Comparison of ENCODE assay signal across 29 cellular contexts in the genomic region with DNA sequence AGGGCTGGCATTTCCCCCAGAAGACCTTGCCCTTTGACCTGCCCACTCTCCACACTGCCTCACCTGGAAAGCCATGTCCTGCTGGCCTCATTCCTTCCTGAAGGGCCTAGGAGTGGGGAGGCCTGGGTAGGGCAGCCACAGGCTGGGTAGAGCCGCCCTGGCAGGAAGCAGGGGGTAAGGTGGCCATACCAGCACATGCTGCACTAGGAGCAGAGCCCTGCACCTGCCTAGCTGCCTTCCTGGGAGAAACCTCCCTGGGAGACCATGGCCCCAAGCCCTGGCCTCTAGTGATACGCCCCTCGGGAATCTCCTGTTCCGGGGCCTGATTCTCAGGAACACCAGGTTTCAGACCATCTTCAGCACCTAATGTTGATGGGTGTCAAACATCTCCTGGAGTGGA.
"Had no signal": no experiment of that assay in that cellular context is flagged by ENCODE, and none has a peak within 500 bp of the region (broad histone marks: within the 10 kb centered on the region; RNA-seq: fewer than 3 reads in every experiment).

No MANE protein-coding gene starts in this region.

- FAIRE-seq: TTC549 had no signal

- H3K27ac ChIP-seq: VCaP, WERI-Rb-1 had no signal

- DNase-seq: activated B cell treated with CpG ODN at 0.5 μM for 24 hours; activated CD4-positive, alpha-beta memory T cell treated with anti-CD3 and anti-CD28 coated beads for 36 hours; activated CD4-positive, alpha-beta memory T cell treated with anti-CD3 and anti-CD28 coated beads, Interleukin-2, amount 10 ng/mL, durations not matched to agents 7 days and 5 days; activated CD4-positive, alpha-beta T cell treated with anti-CD3 and anti-CD28 coated beads for 1 hour; activated CD4-positive, alpha-beta T cell treated with anti-CD3 and anti-CD28 coated beads for 36 hours; activated CD4-positive, alpha-beta T cell treated with anti-CD3 and anti-CD28 coated beads for 4 hours; activated CD4-positive, alpha-beta T cell treated with anti-CD3 and anti-CD28 coated beads for 48 hours; activated CD4-positive, alpha-beta T cell treated with anti-CD3 and anti-CD28 coated beads, Interleukin-2, amount 10 ng/mL, durations not matched to agents 24 days and 14 days; activated CD4-positive, alpha-beta T cell treated with anti-CD3 and anti-CD28 coated beads, Interleukin-2, amount 10 ng/mL, durations not matched to agents 7 days and 5 days; activated CD4-positive, alpha-beta T cell treated with anti-CD3 and anti-CD28 coated beads, Interleukin-2, amount 50 U/mL, for 1 hour; activated CD4-positive, alpha-beta T cell treated with anti-CD3 and anti-CD28 coated beads, Interleukin-2, amount 50 U/mL, for 4 hours; activated CD4-positive, alpha-beta T cell treated with anti-CD3 and anti-CD28 coated beads, Interleukin-2, amount 50 U/mL, for 48 hours; activated CD4-positive, CD25-positive, alpha-beta regulatory T cell; activated CD4-positive, CD25-positive, alpha-beta regulatory T cell treated with anti-CD3 and anti-CD28 coated beads, Interleukin-2, amount 50 U/mL, for 72 hours; activated CD8-positive, alpha-beta memory T cell treated with anti-CD3 and anti-CD28 coated beads for 24 hours; activated CD8-positive, alpha-beta memory T cell treated with anti-CD3 and anti-CD28 coated beads, Interleukin-2, amount 10 ng/mL, durations not matched to agents 7 days and 5 days; activated CD8-positive, alpha-beta memory T cell treated with anti-CD3 and anti-CD28 coated beads, Interleukin-2, amount 50 U/mL, for 4 hours; activated CD8-positive, alpha-beta memory T cell treated with anti-CD3 and anti-CD28 coated beads, Interleukin-2, amount 50 U/mL, for 48 hours; activated CD8-positive, alpha-beta T cell treated with anti-CD3 and anti-CD28 coated beads for 36 hours; activated CD8-positive, alpha-beta T cell treated with anti-CD3 and anti-CD28 coated beads, Interleukin-2, amount 10 ng/mL, durations not matched to agents 7 days and 5 days; T-cell; T-helper 1 cell; T-helper 17 cell; T-helper 2 cell; T-helper 9 cell; T1000; WERI-Rb-1 had no signal
